ENCODE assay signal across 10 cellular contexts in genomic region chr2:21117688-21118087, GRCh38. TPM values are rescaled to one million over a fixed set of nuclear protein-coding genes. Genes with fewer than 3 reads are reported as not detected.
"Had no signal": no experiment of that assay in that cellular context is flagged by ENCODE, and none has a peak within 500 bp of the region (broad histone marks: within the 10 kb centered on the region; RNA-seq: fewer than 3 reads in every experiment).

No MANE protein-coding gene starts in this region.

- ATAC-seq: T-cell had no signal

- H3K9me3 ChIP-seq: MG63 had no signal

- H3K27me3 ChIP-seq: MG63 had no signal

- H3K36me3 ChIP-seq: MG63 had no signal

- H3K4me3 ChIP-seq: MG63 had no signal

- DNase-seq: KG1, NCI-H1436, NCI-H187, NCI-H2029, NCI-H510A, Right ventricle myocardium superior, T-cell had no signal

RNA-seq across cellular contexts. Expression of gene TDRD15, which starts 6.1 kb away (rescaled TPM):
- total RNA-seq: HT-29, IMR-90, Right ventricle myocardium superior, T-cell had no signal
- polyA plus RNA-seq: IMR-90 had no signal
